ENCODE assay signal across 1 cellular context in genomic region chr20:49888341-49889244, GRCh38.
TF ChIP-seq lines count a peak whose summit lies in the region.

No MANE protein-coding gene starts in this region.

TF ChIP-seq in GM12878, 131 proteins besides CTCF, POLR2A, EP300 and RAD21:
- TF ChIP-seq CUX1 (IDR thresholded peaks at IDR 0.05; ENCODE audit: insufficient replicate concordance, low read depth, low read length) (no peak), SMAD1 (IDR thresholded peaks at IDR 0.05; ENCODE audit: low read depth, partially characterized antibody) (no peak), NBN (IDR thresholded peaks at IDR 0.05) (0 out of 2 replicates have a peak, but pooled peaks have one; percentile 14), POU2F2 (IDR thresholded peaks at IDR 0.05; ENCODE audit: borderline replicate concordance, low read depth, low read length) (peak; percentile 35; the same call in 1 of the 3 replicates), YY1 (IDR thresholded peaks at IDR 0.05; ENCODE audit: low read depth, low read length) (peak; percentile 59), SMC3 (IDR thresholded peaks at IDR 0.05; ENCODE audit: borderline replicate concordance, low read length) (peak; percentile 63), CREB1 (IDR thresholded peaks at IDR 0.05; ENCODE audit: low read depth) (0 out of 2 replicates have a peak, but pooled peaks have one; percentile 15)
